ENCODE assay signal across 26 cellular contexts in genomic region chr12:25415004-25415403, GRCh38.
"Had no signal": no experiment of that assay in that cellular context is flagged by ENCODE, and none has a peak within 500 bp of the region (broad histone marks: within the 10 kb centered on the region; RNA-seq: fewer than 3 reads in every experiment).

No MANE protein-coding gene starts in this region.

- H3K27ac Mint-ChIP-seq: stimulated activated effector memory CD8-positive, alpha-beta T cell treated with anti-CD3 and anti-CD28 coated beads, Interleukin-12 subunit alpha, Interleukin-12 subunit beta, amount 100 ng/mL, for 72 hours; stimulated activated memory B cell treated with anti-CD40 and anti-IgM and Interleukin-4, amounts not matched to agents 10 μg/mL and 1 μg/mL and 100 μg/mL, for 72 hours; stimulated activated naive B cell treated with anti-CD40 and anti-IgM and Interleukin-4, amounts not matched to agents 10 μg/mL and 1 μg/mL and 100 μg/mL, for 72 hours; stimulated activated naive CD8-positive, alpha-beta T cell treated with anti-CD3 and anti-CD28 coated beads, Interleukin-15, amount 100 ng/mL, for 72 hours; stimulated activated naive CD8-positive, alpha-beta T cell treated with anti-CD3 and anti-CD28 coated beads, Interleukin-15, Interleukin-2, amounts not matched to agents 100 ng/mL and 50 ng/mL, for 24 hours; type B pancreatic cell had no signal

- H3K4me1 Mint-ChIP-seq: stimulated activated effector memory CD8-positive, alpha-beta T cell treated with anti-CD3 and anti-CD28 coated beads, Interleukin-12 subunit alpha, Interleukin-12 subunit beta, amount 100 ng/mL, for 72 hours; stimulated activated memory B cell treated with anti-CD40 and anti-IgM and Interleukin-4, amounts not matched to agents 10 μg/mL and 1 μg/mL and 100 μg/mL, for 72 hours; stimulated activated naive B cell treated with anti-CD40 and anti-IgM and Interleukin-4, amounts not matched to agents 10 μg/mL and 1 μg/mL and 100 μg/mL, for 72 hours; stimulated activated naive CD8-positive, alpha-beta T cell treated with anti-CD3 and anti-CD28 coated beads, Interleukin-15, amount 100 ng/mL, for 72 hours had no signal

- H3K4me1 ChIP-seq: stomach, suprapubic skin, testis, tibial artery, tibial nerve, transverse colon, upper lobe of left lung, upper lobe of right lung, uterus had no signal

- H3K27ac ChIP-seq: stomach, suprapubic skin, testis, thoracic aorta, thyroid gland, tibial artery, tibial nerve, transverse colon, upper lobe of left lung, upper lobe of right lung, uterus had no signal

- H3K4me3 ChIP-seq: stomach, suprapubic skin, testis, thoracic aorta, thyroid gland, tibial artery, tibial nerve, transverse colon, upper lobe of left lung, upper lobe of right lung, uterus had no signal

- ATAC-seq: stimulated activated effector memory CD8-positive, alpha-beta T cell treated with anti-CD3 and anti-CD28 coated beads, Interleukin-12 subunit alpha, Interleukin-12 subunit beta, amount 100 ng/mL, for 72 hours; stimulated activated memory B cell treated with anti-CD40 and anti-IgM and Interleukin-4, amounts not matched to agents 10 μg/mL and 1 μg/mL and 100 μg/mL, for 72 hours; stimulated activated naive B cell treated with anti-CD40 and anti-IgM and Interleukin-4, amounts not matched to agents 10 μg/mL and 1 μg/mL and 100 μg/mL, for 72 hours; stimulated activated naive CD8-positive, alpha-beta T cell treated with anti-CD3 and anti-CD28 coated beads, Interleukin-15, amount 100 ng/mL, for 72 hours; stimulated activated naive CD8-positive, alpha-beta T cell treated with anti-CD3 and anti-CD28 coated beads, Interleukin-15, Interleukin-2, amounts not matched to agents 100 U/mL and 50 U/mL, for 24 hours; upper lobe of right lung had no signal

- H3K27me3 ChIP-seq: stomach, suprapubic skin, testis, thyroid gland, tibial artery, tibial nerve, transverse colon, upper lobe of left lung, upper lobe of right lung, uterus had no signal

- H3K27me3 Mint-ChIP-seq: stimulated activated memory B cell treated with anti-CD40 and anti-IgM and Interleukin-4, amounts not matched to agents 10 μg/mL and 1 μg/mL and 100 μg/mL, for 72 hours; stimulated activated naive B cell treated with anti-CD40 and anti-IgM and Interleukin-4, amounts not matched to agents 10 μg/mL and 1 μg/mL and 100 μg/mL, for 72 hours; stimulated activated naive CD8-positive, alpha-beta T cell treated with anti-CD3 and anti-CD28 coated beads, Interleukin-15, amount 100 ng/mL, for 72 hours; stimulated activated naive CD8-positive, alpha-beta T cell treated with anti-CD3 and anti-CD28 coated beads, Interleukin-15, Interleukin-2, amounts not matched to agents 100 ng/mL and 50 ng/mL, for 24 hours had no signal

- H3K9me3 ChIP-seq: stomach, suprapubic skin, testis, thoracic aorta, thyroid gland, tibial nerve, transverse colon, upper lobe of left lung, upper lobe of right lung, uterus had no signal

- H3K36me3 Mint-ChIP-seq: stimulated activated effector memory CD8-positive, alpha-beta T cell treated with anti-CD3 and anti-CD28 coated beads, Interleukin-12 subunit alpha, Interleukin-12 subunit beta, amount 100 ng/mL, for 72 hours; stimulated activated memory B cell treated with anti-CD40 and anti-IgM and Interleukin-4, amounts not matched to agents 10 μg/mL and 1 μg/mL and 100 μg/mL, for 72 hours; stimulated activated naive B cell treated with anti-CD40 and anti-IgM and Interleukin-4, amounts not matched to agents 10 μg/mL and 1 μg/mL and 100 μg/mL, for 72 hours had no signal

- DNase-seq: stimulated activated CD4-positive, alpha-beta T cell treated with anti-CD3 and anti-CD28 coated beads, Interleukin-2, amount 100 ng/mL, for 48 hours; stimulated activated CD4-positive, alpha-beta T cell treated with anti-CD3 and anti-CD28 coated beads, Interleukin-4, amount 100 ng/mL, for 1 hour; stimulated activated CD4-positive, alpha-beta T cell treated with anti-CD3 and anti-CD28 coated beads, Interleukin-4, amount 100 ng/mL, for 24 hours; stimulated activated CD4-positive, alpha-beta T cell treated with anti-CD3 and anti-CD28 coated beads, Interleukin-4, amount 100 ng/mL, for 4 hours; stimulated activated CD8-positive, alpha-beta memory T cell treated with anti-CD3 and anti-CD28 coated beads, Interleukin-4, amount 100 ng/mL, for 48 hours; stimulated activated naive B cell treated with anti-CD40 and anti-IgM and Interleukin-4, amounts not matched to agents 10 μg/mL and 1 μg/mL and 100 μg/mL, for 72 hours; stimulated activated naive CD4-positive, alpha-beta T cell; stimulated activated naive CD4-positive, alpha-beta T cell treated with Interleukin-2 at 50 U/mL for 16 hours; stimulated activated naive CD8-positive, alpha-beta T cell treated with anti-CD3 and anti-CD28 coated beads, Interleukin-15, amount 100 ng/mL, for 72 hours; stimulated activated naive CD8-positive, alpha-beta T cell treated with anti-CD3 and anti-CD28 coated beads, Interleukin-15, Interleukin-2, amounts not matched to agents 100 U/mL and 50 U/mL, for 24 hours; stomach; substantia nigra; testis; thyroid gland; tibial artery; transverse colon; upper lobe of left lung; upper lobe of right lung; uterus had no signal

- H3K9me3 Mint-ChIP-seq: stimulated activated effector memory CD8-positive, alpha-beta T cell treated with anti-CD3 and anti-CD28 coated beads, Interleukin-12 subunit alpha, Interleukin-12 subunit beta, amount 100 ng/mL, for 72 hours; stimulated activated memory B cell treated with anti-CD40 and anti-IgM and Interleukin-4, amounts not matched to agents 10 μg/mL and 1 μg/mL and 100 μg/mL, for 72 hours; stimulated activated naive CD8-positive, alpha-beta T cell treated with anti-CD3 and anti-CD28 coated beads, Interleukin-15, amount 100 ng/mL, for 72 hours; stimulated activated naive CD8-positive, alpha-beta T cell treated with anti-CD3 and anti-CD28 coated beads, Interleukin-15, Interleukin-2, amounts not matched to agents 100 ng/mL and 50 ng/mL, for 24 hours; type B pancreatic cell had no signal

- H3K4me3 Mint-ChIP-seq: stimulated activated effector memory CD8-positive, alpha-beta T cell treated with anti-CD3 and anti-CD28 coated beads, Interleukin-12 subunit alpha, Interleukin-12 subunit beta, amount 100 ng/mL, for 72 hours; stimulated activated memory B cell treated with anti-CD40 and anti-IgM and Interleukin-4, amounts not matched to agents 10 μg/mL and 1 μg/mL and 100 μg/mL, for 72 hours; stimulated activated naive B cell treated with anti-CD40 and anti-IgM and Interleukin-4, amounts not matched to agents 10 μg/mL and 1 μg/mL and 100 μg/mL, for 72 hours; stimulated activated naive CD8-positive, alpha-beta T cell treated with anti-CD3 and anti-CD28 coated beads, Interleukin-15, amount 100 ng/mL, for 72 hours; stimulated activated naive CD8-positive, alpha-beta T cell treated with anti-CD3 and anti-CD28 coated beads, Interleukin-15, Interleukin-2, amounts not matched to agents 100 ng/mL and 50 ng/mL, for 24 hours; type B pancreatic cell had no signal

- H3K36me3 ChIP-seq: stomach, suprapubic skin, thoracic aorta, thyroid gland, tibial artery, tibial nerve, transverse colon, upper lobe of left lung, upper lobe of right lung, uterus had no signal
